ENCODE assay signal across 8 cellular contexts in the genomic region with DNA sequence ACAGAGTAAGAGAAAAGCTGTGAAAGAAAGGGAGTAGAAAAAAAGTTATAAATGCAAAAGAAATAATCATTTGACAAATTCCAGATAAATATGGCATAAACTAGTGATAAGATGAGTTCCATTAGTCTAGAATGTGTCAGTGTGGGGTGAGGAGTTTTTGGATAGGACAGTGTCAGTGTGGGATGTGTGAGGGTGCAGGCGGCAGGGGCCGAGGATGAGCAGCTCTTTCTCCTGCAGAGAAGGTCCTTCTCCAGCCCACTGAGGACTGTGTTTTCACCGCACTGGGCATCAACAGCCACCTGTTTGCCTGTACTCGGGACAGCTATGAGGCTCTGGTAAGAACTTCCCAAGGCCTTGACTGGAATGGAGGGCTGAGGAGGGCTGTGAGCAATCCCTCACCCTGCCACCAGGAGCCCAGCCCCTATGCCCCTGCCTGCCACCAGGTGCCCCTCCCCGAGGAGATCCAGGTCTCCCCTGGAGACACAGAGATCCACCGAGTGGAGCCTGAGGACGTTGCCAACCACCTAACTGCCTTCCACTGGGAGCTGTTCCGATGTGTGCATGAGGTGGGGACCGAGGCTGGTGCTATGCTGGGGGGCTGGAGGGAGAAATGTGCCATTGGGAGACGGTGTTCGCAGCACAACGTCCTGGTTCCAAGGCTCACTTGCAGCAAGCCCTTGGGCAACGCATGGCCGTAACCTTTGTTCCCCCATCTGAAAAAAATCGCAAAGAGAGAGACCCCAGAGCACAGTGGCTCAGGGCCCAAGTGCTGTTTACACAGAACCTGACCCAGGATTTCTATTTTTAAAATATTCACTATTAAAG. TPM values are rescaled to one million over a fixed set of nuclear protein-coding genes. Genes with fewer than 3 reads are reported as not detected.
DNase-seq lines count a peak whose midpoint lies in the region; ATAC-seq and TF ChIP-seq lines count a peak whose summit lies in the region.

No MANE protein-coding gene starts in this region.

- no peaks in the 10 kb centered on the region for H3K9me3 ChIP-seq in upper lobe of right lung

- H3K27me3 Mint-ChIP-seq in activated naive CD4-positive, alpha-beta T cell treated with anti-CD3 and anti-CD28 coated beads, Interleukin-2, amount 10 ng/mL, durations not matched to agents 7 days and 5 days: peaks cover 26% of the 10 kb centered on the region

- H3K9me3 Mint-ChIP-seq in activated naive CD4-positive, alpha-beta T cell treated with anti-CD3 and anti-CD28 coated beads, Interleukin-2, amount 10 ng/mL, durations not matched to agents 7 days and 5 days: no peaks in the 10 kb centered on the region

- H3K4me3 ChIP-seq in upper lobe of right lung: no peak overlapping the region

- no peak overlapping the region for H3K27ac ChIP-seq in upper lobe of right lung

- no peaks in the 10 kb centered on the region for H3K27me3 ChIP-seq in upper lobe of right lung

- DNase-seq in EH (ENCODE audit: low read depth): peak; percentile 25
- peak; percentile 57 for DNase-seq in NCI-H1694 treated with DMSO at 0.1 percent for 48 hours (lab: John Stamatoyannopoulos, UW)
- DNase-seq in activated naive CD4-positive, alpha-beta T cell treated with anti-CD3 and anti-CD28 coated beads, Interleukin-2, amount 10 ng/mL, durations not matched to agents 7 days and 5 days: peak; percentile 57
- DNase-seq in islet precursor cell: peak; percentile 89
- no peak for DNase-seq in upper lobe of right lung
- DNase-seq in NCI-H446 (lab: John Stamatoyannopoulos, UW): no peak
- DNase-seq in NOMO-1 treated with dmso at 0.1 percent for 144 hours (lab: John Stamatoyannopoulos, UW; ENCODE audit: unreplicated experiment): no peak

- no peaks in the 10 kb centered on the region for H3K36me3 Mint-ChIP-seq in activated naive CD4-positive, alpha-beta T cell treated with anti-CD3 and anti-CD28 coated beads, Interleukin-2, amount 10 ng/mL, durations not matched to agents 7 days and 5 days

- H3K4me3 Mint-ChIP-seq in activated naive CD4-positive, alpha-beta T cell treated with anti-CD3 and anti-CD28 coated beads, Interleukin-2, amount 10 ng/mL, durations not matched to agents 7 days and 5 days: peak overlapping the region; percentile 84

- no peak overlapping the region for H3K27ac Mint-ChIP-seq in activated naive CD4-positive, alpha-beta T cell treated with anti-CD3 and anti-CD28 coated beads, Interleukin-2, amount 10 ng/mL, durations not matched to agents 7 days and 5 days

- H3K4me1 ChIP-seq in upper lobe of right lung: no peaks in the 10 kb centered on the region

- H3K36me3 ChIP-seq in upper lobe of right lung: no peaks in the 10 kb centered on the region

- TF ChIP-seq CTCF in upper lobe of right lung (IDR thresholded peaks at IDR 0.05): peak; percentile 10

- peaks cover 29% of the 10 kb centered on the region for H3K4me1 Mint-ChIP-seq in activated naive CD4-positive, alpha-beta T cell treated with anti-CD3 and anti-CD28 coated beads, Interleukin-2, amount 10 ng/mL, durations not matched to agents 7 days and 5 days

- no peak for ATAC-seq in upper lobe of right lung
- ATAC-seq in HG03135 (IDR thresholded peaks at IDR 0.05; ENCODE audit: unreplicated experiment): no peak

- CTCF ChIA-PET in activated naive CD4-positive, alpha-beta T cell treated with anti-CD3 and anti-CD28 coated beads, Interleukin-2, amount 10 ng/mL, durations not matched to agents 7 days and 5 days (lab: Charles Lee): interaction anchor here (0.7 to 4.7 kb wide), 19 partner anchors 8 to 178 kb away, joined by 3 to 87 read pairs (median 5); a partner anchor contains a TSS

- intact Hi-C loops in upper lobe of right lung (cut with DNase I): no loop called here

RNA-seq across cellular contexts. Expression of a gene that starts 13.1 kb away (rescaled TPM):
- 10.2 TPM for total RNA-seq in upper lobe of right lung

RNA-seq across cellular contexts. Expression of a gene that starts 28.7 kb away (rescaled TPM):
- total RNA-seq in upper lobe of right lung: 38.3 TPM

RNA-seq across cellular contexts. Expression of a gene that starts 50.1 kb away (rescaled TPM):
- 106 TPM for total RNA-seq in upper lobe of right lung

Comparison
In these comparisons a context has a peak if more than half of its experiments do, and no peak if none do; other contexts are left out.
1. DNase-seq: peak in EH (single experiment), NCI-H1694 treated with DMSO at 0.1 percent for 48 hours (single experiment), activated naive CD4-positive, alpha-beta T cell treated with anti-CD3 and anti-CD28 coated beads, Interleukin-2, amount 10 ng/mL, durations not matched to agents 7 days and 5 days (single experiment) and islet precursor cell (single experiment); none in upper lobe of right lung (single experiment), NCI-H446 (0 of 2) and NOMO-1 treated with dmso at 0.1 percent for 144 hours (single experiment).